Comparison of ENCODE assay signal across 8 cellular contexts in the genomic region with DNA sequence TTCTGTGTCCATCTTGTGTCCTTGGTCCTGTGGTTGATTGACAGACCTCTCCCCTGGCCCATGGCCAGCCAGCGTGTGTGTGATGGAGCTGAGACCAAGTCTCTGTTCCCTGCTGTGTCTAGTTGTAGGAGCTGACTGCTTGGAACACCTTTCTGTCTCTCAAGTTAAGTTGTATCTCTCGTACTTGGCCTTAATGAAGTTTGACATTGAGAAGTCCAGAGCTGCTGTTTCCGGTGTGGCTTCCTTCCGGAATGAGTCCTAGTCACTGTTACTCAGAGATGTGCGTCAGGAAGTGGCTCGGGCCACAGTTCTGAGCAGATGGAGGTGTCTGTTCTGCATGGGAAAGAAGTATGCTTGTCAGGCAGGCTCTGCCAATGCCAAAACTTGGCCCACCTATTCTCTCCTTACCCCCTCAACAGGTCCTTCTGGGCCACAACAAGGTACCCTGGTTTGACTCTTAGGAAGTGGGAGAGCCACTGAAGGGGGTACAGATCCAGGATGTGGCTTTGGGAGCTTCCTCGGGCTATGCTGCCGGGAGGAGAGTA. TPM values are rescaled to one million over a fixed set of nuclear protein-coding genes. Genes with fewer than 3 reads are reported as not detected.
DNase-seq lines count a peak whose midpoint lies in the region; ATAC-seq and TF ChIP-seq lines count a peak whose summit lies in the region.

No MANE protein-coding gene starts in this region.

- H3K36me3 Mint-ChIP-seq in naive B cell (no peaks in the 10 kb centered on the region), progenitor cell of endocrine pancreas (ENCODE audit: insufficient read depth) (no peaks in the 10 kb centered on the region)

- H3K4me3 ChIP-seq in coronary artery = peak overlapping the region; percentile 6

- DNase-seq in Daoy (ENCODE audit: low read depth) = peak; percentile 76
- DNase-seq in activated CD4-positive, CD25-positive, alpha-beta regulatory T cell (lab: John Stamatoyannopoulos, UW) = peak; percentile 22 to 38 (median 29)
- DNase-seq in coronary artery (ENCODE audit: low spot score) = no peak
- DNase-seq in naive B cell = peak; percentile 45
- peak; percentile 16 for DNase-seq in superior temporal gyrus (ENCODE audit: extremely low spot score)
- no peak for DNase-seq in DMS153 (lab: John Stamatoyannopoulos, UW)
- DNase-seq in progenitor cell of endocrine pancreas (ENCODE audit: low spot score, unreplicated experiment) = no peak

- H3K4me3 Mint-ChIP-seq in naive B cell (peak overlapping the region; percentile 46 to 93 (median 86)), progenitor cell of endocrine pancreas (ENCODE audit: low read depth) (no peak overlapping the region)

- ATAC-seq in HG03354 (IDR thresholded peaks at IDR 0.05; ENCODE audit: poor library complexity, severe bottlenecking, unreplicated experiment) (peak; percentile 48), naive B cell (ENCODE audit: low read depth in 2 of 2) (peak; percentile 74 to 77)

- no peaks in the 10 kb centered on the region for H3K9me3 Mint-ChIP-seq in naive B cell
- H3K9me3 Mint-ChIP-seq in progenitor cell of endocrine pancreas (ENCODE audit: low read depth) = no peaks in the 10 kb centered on the region

- H3K27ac Mint-ChIP-seq in naive B cell = peak overlapping the region; percentile 94 to 98 (median 96)
- no peak overlapping the region for H3K27ac Mint-ChIP-seq in progenitor cell of endocrine pancreas

- TF ChIP-seq CTCF in coronary artery (IDR thresholded peaks at IDR 0.05) (no peak), progenitor cell of endocrine pancreas (IDR thresholded peaks at IDR 0.05; ENCODE audit: unreplicated experiment) (no peak)

- H3K27me3 Mint-ChIP-seq in naive B cell (no peaks in the 10 kb centered on the region), progenitor cell of endocrine pancreas (no peaks in the 10 kb centered on the region)

- H3K4me1 Mint-ChIP-seq in naive B cell (peaks cover 53 to 69% (median 63%) of the 10 kb centered on the region in 3 donors), progenitor cell of endocrine pancreas (ENCODE audit: low read depth) (peaks cover 43% of the 10 kb centered on the region)

- peak overlapping the region; percentile 28 to 77 for H3K27ac ChIP-seq in coronary artery

RNA-seq across cellular contexts. Expression of a gene that starts 54.3 kb away (rescaled TPM):
- 43.9 and 45.6 TPM in 2 replicates for total RNA-seq in Daoy (2014; rRNA removed; shearing (Covaris generic))
- polyA plus RNA-seq in naive B cell (ENCODE audit: low read depth in 6 of 6) = 10 to 100 TPM in 3 of 6 donors, 1 to 10 TPM in 3; 2.2 to 19.2 (median 10.6) TPM
- total RNA-seq in progenitor cell of endocrine pancreas = 91.0 and 98.7 TPM in 2 replicates

RNA-seq across cellular contexts. Expression of a gene that starts 55.6 kb away (rescaled TPM):
- total RNA-seq in Daoy (2014; rRNA removed; shearing (Covaris generic)) = 1.8 and 3.1 TPM in 2 replicates
- 1 to 10 TPM; 1.1 to 4.3 (median 2.3) TPM for polyA plus RNA-seq in naive B cell (ENCODE audit: low read depth in 6 of 6)
- 2.7 and 3.3 TPM in 2 replicates for total RNA-seq in progenitor cell of endocrine pancreas

RNA-seq across cellular contexts. Expression of a gene that starts 56.2 kb away (rescaled TPM):
- total RNA-seq in Daoy (2014; rRNA removed; shearing (Covaris generic)) = 96.6 and 152 TPM in 2 replicates
- polyA plus RNA-seq in naive B cell (ENCODE audit: low read depth in 6 of 6) = 100 to 1,000 TPM; 226 to 324 (median 271) TPM
- total RNA-seq in progenitor cell of endocrine pancreas = 346 and 347 TPM in 2 replicates

Comparison
In these comparisons a context has a peak if more than half of its experiments do, and no peak if none do; other contexts are left out.
1. DNase-seq: peak in Daoy (single experiment), activated CD4-positive, CD25-positive, alpha-beta regulatory T cell (4 of 4), naive B cell (single experiment) and superior temporal gyrus (single experiment); none in coronary artery (single experiment), DMS153 (single experiment) and progenitor cell of endocrine pancreas (single experiment).